15 cellular contexts compared by ENCODE assay signal in the genomic region with DNA sequence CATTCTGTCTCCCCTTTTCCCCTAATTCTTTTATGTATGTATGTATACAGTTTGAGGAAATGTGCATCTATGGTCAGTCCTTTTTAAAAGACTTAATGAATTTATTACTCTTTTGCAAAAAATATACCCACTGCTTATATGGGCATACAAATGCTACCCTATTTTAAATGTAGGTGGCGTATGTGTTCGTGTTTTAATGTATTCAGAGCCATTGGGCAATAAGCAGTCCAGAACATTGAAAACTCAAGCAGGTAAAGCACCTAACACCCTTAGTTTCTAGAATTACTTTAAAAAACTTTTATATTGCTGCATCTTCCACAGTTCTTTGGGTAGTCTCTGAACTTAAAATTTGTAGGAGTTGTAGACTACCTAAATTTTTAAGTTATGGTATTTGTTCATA. TPM values are rescaled to one million over a fixed set of nuclear protein-coding genes. Genes with fewer than 3 reads are reported as not detected.
DNase-seq lines count a peak whose midpoint lies in the region; TF ChIP-seq lines count a peak whose summit lies in the region.
"Had no signal": no experiment of that assay in that cellular context is flagged by ENCODE, and none has a peak within 500 bp of the region (broad histone marks: within the 10 kb centered on the region; RNA-seq: fewer than 3 reads in every experiment).

No MANE protein-coding gene starts in this region.

- H3K4me3 ChIP-seq in neural progenitor cell: no peak overlapping the region
- H3K4me3 ChIP-seq: BLaER1 had no signal

- DNase-seq in HT-29 (ENCODE audit: low spot score) (peak; percentile 3), OCI-M1 (lab: John Stamatoyannopoulos, UW) (peak; percentile 28), neural progenitor cell (ENCODE audit: low spot score) (no peak), MV-4-11 (lab: John Stamatoyannopoulos, UW) (no peak), COR-L47 (lab: John Stamatoyannopoulos, UW) (no peak), HuH-7.5 (ENCODE audit: low spot score) (no peak)
- no peak for DNase-seq in activated CD8-positive, alpha-beta memory T cell treated with anti-CD3 and anti-CD28 coated beads for 24 hours
- DNase-seq: CD8-positive, alpha-beta memory T cell; NCI-H1105 treated with DMSO at 0.1 percent for 48 hours; NCI-H187 treated with DMSO at 0.1 percent for 48 hours; NCI-H774 had no signal

- H2AFZ ChIP-seq in neural progenitor cell (replicated peaks): no peak overlapping the region

- peaks cover 29% of the 10 kb centered on the region for H3K36me3 Mint-ChIP-seq in brain
- H3K36me3 Mint-ChIP-seq in neural progenitor cell: peaks cover 4% of the 10 kb centered on the region

- peaks cover 9% of the 10 kb centered on the region for H3F3A ChIP-seq in neural progenitor cell (ENCODE audit: low read depth)

- H3K9me3 ChIP-seq in neural progenitor cell (ENCODE audit: low read depth): no peaks in the 10 kb centered on the region
- H3K9me3 ChIP-seq: BLaER1 had no signal

- peak overlapping the region; percentile 15 for H3K27ac ChIP-seq in neural progenitor cell
- H3K27ac ChIP-seq: BLaER1 had no signal

- H3K9ac ChIP-seq in neural progenitor cell: no peak overlapping the region
- H3K9ac ChIP-seq: BLaER1 had no signal

- H3K4me1 ChIP-seq in neural progenitor cell: peaks cover 8% of the 10 kb centered on the region
- H3K4me1 ChIP-seq: BLaER1 had no signal

- H3K79me2 ChIP-seq in neural progenitor cell (ENCODE audit: low read depth): no peaks in the 10 kb centered on the region

- no peaks in the 10 kb centered on the region for H3K27me3 ChIP-seq in neural progenitor cell
- H3K27me3 ChIP-seq: BLaER1 had no signal

- H3K9me3 Mint-ChIP-seq in brain: no peaks in the 10 kb centered on the region
- no peaks in the 10 kb centered on the region for H3K9me3 Mint-ChIP-seq in neural progenitor cell
- H3K9me3 Mint-ChIP-seq: CD8-positive, alpha-beta memory T cell had no signal

- H3K4me2 ChIP-seq in neural progenitor cell: no peak overlapping the region
- H3K4me2 ChIP-seq: BLaER1 had no signal

- H3K36me3 ChIP-seq in neural progenitor cell: peaks cover 13% of the 10 kb centered on the region

- no peaks in the 10 kb centered on the region for H4K20me1 ChIP-seq in neural progenitor cell (ENCODE audit: low read depth)
- H4K20me1 ChIP-seq: BLaER1 had no signal

- no peak overlapping the region for H3K4me3 Mint-ChIP-seq in brain
- no peak overlapping the region for H3K4me3 Mint-ChIP-seq in neural progenitor cell
- H3K4me3 Mint-ChIP-seq: CD8-positive, alpha-beta memory T cell had no signal

- H3K27me3 Mint-ChIP-seq in brain (no peaks in the 10 kb centered on the region), neural progenitor cell (ENCODE audit: insufficient read depth, low read depth) (no peaks in the 10 kb centered on the region)

- TF ChIP-seq CTCF in brain (conservative IDR thresholded peaks at IDR 0.05) (no peak), neural progenitor cell (IDR thresholded peaks at IDR 0.05) (no peak)

- peaks cover 34% of the 10 kb centered on the region for H3K4me1 Mint-ChIP-seq in brain
- no peaks in the 10 kb centered on the region for H3K4me1 Mint-ChIP-seq in neural progenitor cell
- H3K4me1 Mint-ChIP-seq: CD8-positive, alpha-beta memory T cell had no signal

- H3K27ac Mint-ChIP-seq in brain: peak overlapping the region in 4 of 5 experiments; percentile 7 to 99 (median 54)
- H3K27ac Mint-ChIP-seq in neural progenitor cell: no peak overlapping the region

RNA-seq across cellular contexts. Expression of gene A2ML1, which starts 42.6 kb away (rescaled TPM):
- total RNA-seq in HT-29 (2014; rRNA removed; shearing (Covaris generic)): not detected in 2 replicates
- polyA plus RNA-seq in brain (ENCODE audit: insufficient read depth, low read depth, low replicate concordance): 1.3 TPM
- total RNA-seq in neural progenitor cell (ENCODE audit: low replicate concordance): 0.15 and 0.43 TPM in 2 replicates
- total RNA-seq: CD8-positive, alpha-beta memory T cell; Daoy; T-helper 1 cell treated with Interleukin-12 subunit alpha and Interleukin-12 subunit beta and Interleukin-4 antibody, amounts not matched to agents 30 ng/mL and 1 ng/mL, for 36 hours had no signal
- polyA plus RNA-seq: CD8-positive, alpha-beta memory T cell had no signal

Comparison
In these comparisons a context has a peak if more than half of its experiments do, and no peak if none do; other contexts are left out.
1. DNase-seq: peak in HT-29 (single experiment) and OCI-M1 (single experiment); none in neural progenitor cell (single experiment), activated CD8-positive, alpha-beta memory T cell treated with anti-CD3 and anti-CD28 coated beads for 24 hours (single experiment), MV-4-11 (single experiment), COR-L47 (single experiment) and HuH-7.5 (single experiment).